ENCODE assay signal across 9 cellular contexts in genomic region chr7:66859794-66860645, GRCh38.
DNase-seq lines count a peak whose midpoint lies in the region; ATAC-seq and TF ChIP-seq lines count a peak whose summit lies in the region.
"Had no signal": no experiment of that assay in that cellular context is flagged by ENCODE, and none has a peak within 500 bp of the region (broad histone marks: within the 10 kb centered on the region; RNA-seq: fewer than 3 reads in every experiment).

No MANE protein-coding gene starts in this region.

- no peaks in the 10 kb centered on the region for H3K9me2 ChIP-seq in PC-9 (ENCODE audit: insufficient read depth)

- CTCF ChIA-PET in PC-9 (lab: Charles Lee), result no interaction called here

- no peaks in the 10 kb centered on the region for H3K9me3 ChIP-seq in PC-9 (ENCODE audit: insufficient read depth, low read depth)
- H3K9me3 ChIP-seq: HAP-1 had no signal

- DNase-seq in Right ventricle myocardium inferior (ENCODE audit: missing footprints), result no peak
- DNase-seq in cardiac septum (ENCODE audit: low spot score), result no peak
- peak; percentile 40 for DNase-seq in iris pigment epithelial cell (ENCODE audit: low read depth)
- DNase-seq in stimulated activated naive CD8-positive, alpha-beta T cell treated with anti-CD3 and anti-CD28 coated beads, Interleukin-15, amount 100 ng/mL, for 72 hours, result peak in 1 of 2 donors; percentile 28
- no peak for DNase-seq in PC-9
- DNase-seq in NCI-H1436 (lab: John Stamatoyannopoulos, UW), result no peak

- H3K4me3 ChIP-seq in PC-9, result no peak overlapping the region
- H3K4me3 ChIP-seq: HAP-1 had no signal

- no peaks in the 10 kb centered on the region for H3K36me3 ChIP-seq in PC-9 (ENCODE audit: low read depth)

- BruUV-seq in PC-9 (replicated peaks; lab: Mats Ljungman, UMichigan), result no TSS peak

- intact Hi-C loops in Right ventricle myocardium inferior (cut with DNase I), result no loop called here
- intact Hi-C loops in cardiac septum (cut with DNase I), result no loop called here
- intact Hi-C loops in PC-9 (cut with micrococcal nuclease; ENCODE audit: unreplicated experiment), result no loop called here

- H3F3A ChIP-seq in PC-9 (ENCODE audit: insufficient read depth, low read depth), result no peaks in the 10 kb centered on the region

- H4K20me1 ChIP-seq in PC-9 (ENCODE audit: insufficient read depth), result no peaks in the 10 kb centered on the region

- no peak overlapping the region for H3K4me2 ChIP-seq in PC-9

- peak overlapping the region; percentile 96 for H3K27ac Mint-ChIP-seq in activated T-helper 17 cell treated with anti-CD3 and anti-CD28 coated beads, Interleukin-2, amount 50 U/mL, for 72 hours
- H3K27ac Mint-ChIP-seq in stimulated activated naive CD8-positive, alpha-beta T cell treated with anti-CD3 and anti-CD28 coated beads, Interleukin-15, amount 100 ng/mL, for 72 hours, result peak overlapping the region; percentile 29 to 97

- H3K27ac ChIP-seq in PC-9, result no peak overlapping the region

- POLR2A ChIA-PET in PC-9 (lab: Charles Lee; ENCODE audit: unreplicated experiment), result no interaction called here

- no peak for TF ChIP-seq CTCF in PC-9 (conservative IDR thresholded peaks at IDR 0.05)

- no peaks in the 10 kb centered on the region for H3K27me3 ChIP-seq in PC-9 (ENCODE audit: insufficient read depth, low read depth)

- H3K27me3 Mint-ChIP-seq in activated T-helper 17 cell treated with anti-CD3 and anti-CD28 coated beads, Interleukin-2, amount 50 U/mL, for 72 hours, result no peaks in the 10 kb centered on the region
- no peaks in the 10 kb centered on the region for H3K27me3 Mint-ChIP-seq in stimulated activated naive CD8-positive, alpha-beta T cell treated with anti-CD3 and anti-CD28 coated beads, Interleukin-15, amount 100 ng/mL, for 72 hours

- H2AFZ ChIP-seq in PC-9, result no peak overlapping the region

- peak; percentile 77 for ATAC-seq in Right ventricle myocardium inferior
- peak; percentile 94 for ATAC-seq in activated T-helper 17 cell treated with anti-CD3 and anti-CD28 coated beads, Interleukin-2, amount 50 U/mL, for 72 hours (replicated peaks)
- ATAC-seq in stimulated activated naive CD8-positive, alpha-beta T cell treated with anti-CD3 and anti-CD28 coated beads, Interleukin-15, amount 100 ng/mL, for 72 hours, result peak; percentile 97
- ATAC-seq in GM18858 (IDR thresholded peaks at IDR 0.05; ENCODE audit: unreplicated experiment), result no peak

- H3K79me2 ChIP-seq in PC-9 (ENCODE audit: low read depth), result no peaks in the 10 kb centered on the region

- H3K9me3 Mint-ChIP-seq in activated T-helper 17 cell treated with anti-CD3 and anti-CD28 coated beads, Interleukin-2, amount 50 U/mL, for 72 hours, result no peaks in the 10 kb centered on the region
- no peaks in the 10 kb centered on the region for H3K9me3 Mint-ChIP-seq in stimulated activated naive CD8-positive, alpha-beta T cell treated with anti-CD3 and anti-CD28 coated beads, Interleukin-15, amount 100 ng/mL, for 72 hours

- H3K4me3 Mint-ChIP-seq in activated T-helper 17 cell treated with anti-CD3 and anti-CD28 coated beads, Interleukin-2, amount 50 U/mL, for 72 hours, result peak overlapping the region; percentile 83
- H3K4me3 Mint-ChIP-seq in stimulated activated naive CD8-positive, alpha-beta T cell treated with anti-CD3 and anti-CD28 coated beads, Interleukin-15, amount 100 ng/mL, for 72 hours, result peak overlapping the region; percentile 75 to 84

- peaks cover 13% of the 10 kb centered on the region for H3K4me1 Mint-ChIP-seq in activated T-helper 17 cell treated with anti-CD3 and anti-CD28 coated beads, Interleukin-2, amount 50 U/mL, for 72 hours
- peaks cover 31% of the 10 kb centered on the region for H3K4me1 Mint-ChIP-seq in stimulated activated naive CD8-positive, alpha-beta T cell treated with anti-CD3 and anti-CD28 coated beads, Interleukin-15, amount 100 ng/mL, for 72 hours

- H3K4me1 ChIP-seq in PC-9 (replicated peaks; ENCODE audit: insufficient read depth), result no peaks in the 10 kb centered on the region
- H3K4me1 ChIP-seq: HAP-1 had no signal

- H3K36me3 Mint-ChIP-seq in activated T-helper 17 cell treated with anti-CD3 and anti-CD28 coated beads, Interleukin-2, amount 50 U/mL, for 72 hours (ENCODE audit: low read depth), result peaks cover 20% of the 10 kb centered on the region
